ENCODE assay signal across 35 cellular contexts in genomic region chr7:42164946-42165345, GRCh38.
"Had no signal": no experiment of that assay in that cellular context is flagged by ENCODE, and none has a peak within 500 bp of the region (broad histone marks: within the 10 kb centered on the region; RNA-seq: fewer than 3 reads in every experiment).

No MANE protein-coding gene starts in this region.

- H3K27me3 Mint-ChIP-seq: activated CD4-positive, alpha-beta memory T cell treated with anti-CD3 and anti-CD28 coated beads, Interleukin-2, amount 10 ng/mL, durations not matched to agents 7 days and 5 days; activated CD8-positive, alpha-beta memory T cell treated with anti-CD3 and anti-CD28 coated beads, Interleukin-2, amount 10 ng/mL, durations not matched to agents 7 days and 5 days; activated naive CD4-positive, alpha-beta T cell treated with anti-CD3 and anti-CD28 coated beads, Interleukin-2, amount 10 ng/mL, durations not matched to agents 7 days and 5 days; activated naive CD8-positive, alpha-beta T cell had no signal

- H3K36me3 ChIP-seq: SJCRH30 had no signal

- H3K27ac ChIP-seq: SJCRH30, SK-N-MC had no signal

- H3K4me1 Mint-ChIP-seq: activated CD4-positive, alpha-beta memory T cell treated with anti-CD3 and anti-CD28 coated beads, Interleukin-2, amount 10 ng/mL, durations not matched to agents 7 days and 5 days; activated CD8-positive, alpha-beta memory T cell treated with anti-CD3 and anti-CD28 coated beads, Interleukin-2, amount 10 ng/mL, durations not matched to agents 7 days and 5 days; activated naive CD4-positive, alpha-beta T cell treated with anti-CD3 and anti-CD28 coated beads, Interleukin-2, amount 10 ng/mL, durations not matched to agents 7 days and 5 days; activated naive CD8-positive, alpha-beta T cell treated with anti-CD3 and anti-CD28 coated beads, Interleukin-2, amount 50 U/mL, for 24 hours had no signal

- H3K9me3 ChIP-seq: SJCRH30 had no signal

- H3K9me3 Mint-ChIP-seq: activated CD4-positive, alpha-beta memory T cell treated with anti-CD3 and anti-CD28 coated beads, Interleukin-2, amount 10 ng/mL, durations not matched to agents 7 days and 5 days; activated naive CD4-positive, alpha-beta T cell treated with anti-CD3 and anti-CD28 coated beads, Interleukin-2, amount 10 ng/mL, durations not matched to agents 7 days and 5 days; activated naive CD8-positive, alpha-beta T cell treated with anti-CD3 and anti-CD28 coated beads, Interleukin-2, amount 50 U/mL, for 24 hours; brain; T-helper 1 cell treated with Interleukin-12 subunit alpha and Interleukin-12 subunit beta and Interleukin-4 antibody, amounts not matched to agents 30 μg/mL and 1 μg/mL, for 36 hours; T-helper 2 cell treated with Interferon-gamma antibody and Interleukin-4, amounts not matched to agents 5 μg/mL and 100 μg/mL, for 36 hours; WTC11 had no signal

- H3K27me3 ChIP-seq: SJCRH30 had no signal

- FAIRE-seq: bronchial epithelial cell had no signal

- ATAC-seq: activated CD8-positive, alpha-beta memory T cell treated with anti-CD3 and anti-CD28 coated beads, Interleukin-2, amount 10 ng/mL, durations not matched to agents 7 days and 5 days; activated naive CD8-positive, alpha-beta T cell treated with anti-CD3 and anti-CD28 coated beads, Interleukin-2, amount 50 U/mL, for 24 hours; WTC11 had no signal

- H3K4me3 ChIP-seq: SJCRH30, SK-N-MC had no signal

- H3K36me3 Mint-ChIP-seq: activated CD8-positive, alpha-beta memory T cell treated with anti-CD3 and anti-CD28 coated beads, Interleukin-2, amount 10 ng/mL, durations not matched to agents 7 days and 5 days; activated naive CD4-positive, alpha-beta T cell treated with anti-CD3 and anti-CD28 coated beads, Interleukin-2, amount 10 ng/mL, durations not matched to agents 7 days and 5 days; activated naive CD8-positive, alpha-beta T cell; WTC11 had no signal

- H3K4me3 Mint-ChIP-seq: activated CD4-positive, alpha-beta memory T cell treated with anti-CD3 and anti-CD28 coated beads, Interleukin-2, amount 10 ng/mL, durations not matched to agents 7 days and 5 days; activated CD8-positive, alpha-beta memory T cell treated with anti-CD3 and anti-CD28 coated beads, Interleukin-2, amount 10 ng/mL, durations not matched to agents 7 days and 5 days; activated naive CD4-positive, alpha-beta T cell treated with anti-CD3 and anti-CD28 coated beads, Interleukin-2, amount 10 ng/mL, durations not matched to agents 7 days and 5 days; activated naive CD8-positive, alpha-beta T cell; activated naive CD8-positive, alpha-beta T cell treated with anti-CD3 and anti-CD28 coated beads, Interleukin-2, amount 50 U/mL, for 24 hours; brain; T-helper 1 cell treated with Interleukin-12 subunit alpha and Interleukin-12 subunit beta and Interleukin-4 antibody, amounts not matched to agents 30 μg/mL and 1 μg/mL, for 36 hours; T-helper 2 cell treated with Interferon-gamma antibody and Interleukin-4, amounts not matched to agents 5 μg/mL and 100 μg/mL, for 36 hours; WTC11 had no signal

- DNase-seq: activated CD4-positive, alpha-beta memory T cell treated with anti-CD3 and anti-CD28 coated beads, Interleukin-2, amount 10 ng/mL, durations not matched to agents 7 days and 5 days; activated CD4-positive, alpha-beta T cell treated with anti-CD3 and anti-CD28 coated beads for 48 hours; activated CD4-positive, CD25-positive, alpha-beta regulatory T cell treated with anti-CD3 and anti-CD28 coated beads, Interleukin-2, amount 50 U/mL, for 72 hours; activated CD8-positive, alpha-beta memory T cell treated with anti-CD3 and anti-CD28 coated beads for 24 hours; activated CD8-positive, alpha-beta memory T cell treated with anti-CD3 and anti-CD28 coated beads, Interleukin-2, amount 10 ng/mL, durations not matched to agents 7 days and 5 days; activated CD8-positive, alpha-beta memory T cell treated with anti-CD3 and anti-CD28 coated beads, Interleukin-2, amount 50 U/mL, for 48 hours; activated effector memory CD4-positive, alpha-beta T cell treated with Interleukin-2 at 50 U/mL for 16 hours; activated naive CD4-positive, alpha-beta T cell treated with anti-CD3 and anti-CD28 coated beads, Interleukin-2, amount 10 ng/mL, durations not matched to agents 7 days and 5 days; activated naive CD8-positive, alpha-beta T cell treated with anti-CD3 and anti-CD28 coated beads, Interleukin-2, amount 50 U/mL, for 24 hours; activated T-cell treated with anti-CD3 and anti-CD28 coated beads, Interleukin-2, amount 50 U/mL, for 48 hours; anterior cingulate cortex; caudate nucleus; Kasumi-1; KG1; MM.1S; MV-4-11; NCI-H1092; NCI-H1436 treated with DMSO at 0.1 percent for 48 hours; NCI-H1694 treated with DMSO at 0.1 percent for 48 hours; NCI-H2029 treated with DMSO at 0.1 percent for 48 hours; NCI-H2107; NCI-H2171; NCI-H510A; NCI-H526; NCI-H748 treated with DMSO at 0.1 percent for 48 hours; OCI-M1; Right ventricle myocardium superior; SJCRH30 had no signal

- H3K27ac Mint-ChIP-seq: activated CD4-positive, alpha-beta memory T cell treated with anti-CD3 and anti-CD28 coated beads, Interleukin-2, amount 10 ng/mL, durations not matched to agents 7 days and 5 days; activated CD8-positive, alpha-beta memory T cell treated with anti-CD3 and anti-CD28 coated beads, Interleukin-2, amount 10 ng/mL, durations not matched to agents 7 days and 5 days; activated naive CD4-positive, alpha-beta T cell treated with anti-CD3 and anti-CD28 coated beads, Interleukin-2, amount 10 ng/mL, durations not matched to agents 7 days and 5 days; activated naive CD8-positive, alpha-beta T cell; activated naive CD8-positive, alpha-beta T cell treated with anti-CD3 and anti-CD28 coated beads, Interleukin-2, amount 50 U/mL, for 24 hours; brain; T-helper 1 cell treated with Interleukin-12 subunit alpha and Interleukin-12 subunit beta and Interleukin-4 antibody, amounts not matched to agents 30 μg/mL and 1 μg/mL, for 36 hours; T-helper 2 cell treated with Interferon-gamma antibody and Interleukin-4, amounts not matched to agents 5 μg/mL and 100 μg/mL, for 36 hours; WTC11 had no signal
